Comparison of ENCODE assay signal across 11 cellular contexts in the genomic region with DNA sequence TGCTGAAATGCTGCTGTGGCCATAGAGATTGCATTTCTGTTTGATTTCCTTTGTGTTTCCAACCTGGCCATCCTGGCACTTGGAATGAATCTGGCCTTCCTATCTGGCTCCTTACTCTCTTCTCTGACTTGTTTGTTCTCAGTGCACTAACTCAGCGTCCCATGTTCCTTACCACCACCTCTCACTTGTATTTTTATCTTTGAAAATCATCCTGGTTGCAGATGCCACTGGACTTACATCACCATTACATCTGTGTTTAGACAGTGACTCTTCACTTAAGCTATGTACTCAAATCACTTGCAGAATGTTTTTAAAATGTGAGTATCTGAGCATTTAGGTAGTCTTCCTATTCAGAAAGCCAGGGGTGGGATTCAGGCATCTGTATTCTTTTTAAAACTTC.
DNase-seq lines count a peak whose midpoint lies in the region; ATAC-seq and TF ChIP-seq lines count a peak whose summit lies in the region.
"Had no signal": no experiment of that assay in that cellular context is flagged by ENCODE, and none has a peak within 500 bp of the region (broad histone marks: within the 10 kb centered on the region; RNA-seq: fewer than 3 reads in every experiment).

No MANE protein-coding gene starts in this region.

- TF ChIP-seq CTCF in fibroblast of the aortic adventitia (IDR thresholded peaks at IDR 0.05; ENCODE audit: insufficient read depth, low read length) (no peak), GM10248 (IDR thresholded peaks at IDR 0.05; ENCODE audit: control extremely low read depth, extremely low read depth, low read depth, missing control alignments) (no peak)

- POLR2A ChIA-PET in GM10248 (lab: Yijun Ruan, JAX): no interaction called here

- no peak overlapping the region for H3K4me3 ChIP-seq in fibroblast of the aortic adventitia (ENCODE audit: low read depth, low read length)
- H3K4me3 ChIP-seq in skeletal muscle cell (ENCODE audit: low read depth, low read length): no peak overlapping the region

- peak; percentile 99 for ATAC-seq in SK-N-SH treated with all-trans-retinoic acid at 6 μM for 48 hours
- ATAC-seq in GM19395 (IDR thresholded peaks at IDR 0.05; ENCODE audit: unreplicated experiment): no peak

- peak; percentile 6 for DNase-seq in H4 (ENCODE audit: low spot score)
- DNase-seq in fibroblast of the aortic adventitia (ENCODE audit: low read depth): peak; percentile 88
- peak; percentile 83 for DNase-seq in skeletal muscle cell (ENCODE audit: low read depth)
- no peak for DNase-seq in GM10248 (ENCODE audit: extremely low spot score)
- no peak for DNase-seq in HUDEP-2 (lab: John Stamatoyannopoulos, UW; ENCODE audit: unreplicated experiment in 76 of 76)
- no peak for DNase-seq in activated CD4-positive, alpha-beta T cell treated with anti-CD3 and anti-CD28 coated beads for 4 hours
- DNase-seq: activated CD4-positive, alpha-beta T cell treated with anti-CD3 and anti-CD28 coated beads, Interleukin-2, amount 10 ng/mL, durations not matched to agents 7 days and 5 days; glutamatergic neuron; nephron progenitor cell had no signal

- CTCF ChIA-PET in GM10248 (lab: Yijun Ruan, JAX): interaction anchor here (1.2 to 1.9 kb wide), 3 partner anchors 10 to 37 kb away, joined by 3 to 7 read pairs (median 4); no protein-coding TSS in a partner anchor

TF ChIP-seq in SK-N-SH treated with all-trans-retinoic acid at 6 μM for 48 hours, 23 proteins besides CTCF, POLR2A, EP300 and RAD21:
- TF ChIP-seq, protein P1, sequence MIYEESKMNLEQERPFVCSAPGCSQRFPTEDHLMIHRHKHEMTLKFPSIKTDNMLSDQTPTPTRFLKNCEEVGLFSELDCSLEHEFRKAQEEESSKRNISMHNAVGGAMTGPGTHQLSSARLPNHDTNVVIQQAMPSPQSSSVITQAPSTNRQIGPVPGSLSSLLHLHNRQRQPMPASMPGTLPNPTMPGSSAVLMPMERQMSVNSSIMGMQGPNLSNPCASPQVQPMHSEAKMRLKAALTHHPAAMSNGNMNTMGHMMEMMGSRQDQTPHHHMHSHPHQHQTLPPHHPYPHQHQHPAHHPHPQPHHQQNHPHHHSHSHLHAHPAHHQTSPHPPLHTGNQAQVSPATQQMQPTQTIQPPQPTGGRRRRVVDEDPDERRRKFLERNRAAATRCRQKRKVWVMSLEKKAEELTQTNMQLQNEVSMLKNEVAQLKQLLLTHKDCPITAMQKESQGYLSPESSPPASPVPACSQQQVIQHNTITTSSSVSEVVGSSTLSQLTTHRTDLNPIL (CRISPR knock-in tag; IDR thresholded peaks at IDR 0.05; ENCODE audit: low read depth): peak; percentile 80; the same call in 1 of the 2 replicates
- TF ChIP-seq, protein P2, sequence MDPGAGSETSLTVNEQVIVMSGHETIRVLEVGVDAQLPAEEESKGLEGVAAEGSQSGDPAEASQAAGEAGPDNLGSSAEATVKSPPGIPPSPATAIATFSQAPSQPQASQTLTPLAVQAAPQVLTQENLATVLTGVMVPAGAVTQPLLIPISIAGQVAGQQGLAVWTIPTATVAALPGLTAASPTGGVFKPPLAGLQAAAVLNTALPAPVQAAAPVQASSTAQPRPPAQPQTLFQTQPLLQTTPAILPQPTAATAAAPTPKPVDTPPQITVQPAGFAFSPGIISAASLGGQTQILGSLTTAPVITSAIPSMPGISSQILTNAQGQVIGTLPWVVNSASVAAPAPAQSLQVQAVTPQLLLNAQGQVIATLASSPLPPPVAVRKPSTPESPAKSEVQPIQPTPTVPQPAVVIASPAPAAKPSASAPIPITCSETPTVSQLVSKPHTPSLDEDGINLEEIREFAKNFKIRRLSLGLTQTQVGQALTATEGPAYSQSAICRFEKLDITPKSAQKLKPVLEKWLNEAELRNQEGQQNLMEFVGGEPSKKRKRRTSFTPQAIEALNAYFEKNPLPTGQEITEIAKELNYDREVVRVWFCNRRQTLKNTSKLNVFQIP (CRISPR knock-in tag; IDR thresholded peaks at IDR 0.05; ENCODE audit: borderline replicate concordance, low read depth): no peak
- peak; percentile 78 for TF ChIP-seq ISL1 (CRISPR knock-in tag; IDR thresholded peaks at IDR 0.05)

Comparison
In these comparisons a context has a peak if more than half of its experiments do, and no peak if none do; other contexts are left out.
1. DNase-seq: peak in H4 (single experiment), fibroblast of the aortic adventitia (single experiment) and skeletal muscle cell (single experiment); none in GM10248 (single experiment), HUDEP-2 (0 of 76) and activated CD4-positive, alpha-beta T cell treated with anti-CD3 and anti-CD28 coated beads for 4 hours (0 of 2).